25 cellular contexts compared by ENCODE assay signal in the genomic region with DNA sequence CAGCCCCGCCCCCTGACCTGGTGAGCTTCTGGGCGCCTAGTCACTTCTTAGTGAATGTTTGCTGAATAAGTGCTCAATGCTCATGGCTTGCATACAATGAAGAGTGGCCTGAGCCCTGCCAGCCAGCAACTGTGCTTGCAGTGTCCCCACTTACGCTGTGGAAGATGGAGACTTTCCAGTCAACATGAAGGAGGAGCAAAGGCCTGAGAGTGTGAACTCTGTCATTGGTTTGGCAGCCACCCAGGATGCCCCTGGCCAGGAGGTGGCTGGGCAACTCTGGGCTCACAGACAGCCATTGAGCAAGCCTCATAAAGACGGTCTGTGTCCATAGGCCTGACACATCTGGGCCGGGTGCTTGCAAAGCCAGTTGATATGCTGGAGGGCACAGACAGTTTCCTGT.
DNase-seq lines count a peak whose midpoint lies in the region; ATAC-seq and TF ChIP-seq lines count a peak whose summit lies in the region.
"Had no signal": no experiment of that assay in that cellular context is flagged by ENCODE, and none has a peak within 500 bp of the region (broad histone marks: within the 10 kb centered on the region; RNA-seq: fewer than 3 reads in every experiment).

No MANE protein-coding gene starts in this region.

- H3K27ac Mint-ChIP-seq in osteocyte (ENCODE audit: unreplicated experiment) (no peak overlapping the region), T-cell (no peak overlapping the region)
- H3K27ac Mint-ChIP-seq: activated CD8-positive, alpha-beta memory T cell treated with anti-CD3 and anti-CD28 coated beads, Interleukin-2, amount 10 ng/mL, durations not matched to agents 7 days and 5 days; activated naive CD8-positive, alpha-beta T cell treated with anti-CD3 and anti-CD28 coated beads, Interleukin-2, amount 10 ng/mL, durations not matched to agents 7 days and 5 days; CD4-positive, alpha-beta T cell; natural killer cell had no signal

- peaks cover 23% of the 10 kb centered on the region for H3K9me3 Mint-ChIP-seq in osteocyte (ENCODE audit: unreplicated experiment)
- no peaks in the 10 kb centered on the region for H3K9me3 Mint-ChIP-seq in T-cell
- H3K9me3 Mint-ChIP-seq: activated naive CD8-positive, alpha-beta T cell treated with anti-CD3 and anti-CD28 coated beads, Interleukin-2, amount 10 ng/mL, durations not matched to agents 7 days and 5 days; CD4-positive, alpha-beta T cell; natural killer cell had no signal

- no peak overlapping the region for H3K4me2 ChIP-seq in Karpas-422 (ENCODE audit: low read depth, low read length, poor library complexity, severe bottlenecking)

- 84 to 100% methylated on average over 1 to 3 of the region's 5 CpGs for WGBS in gastroesophageal sphincter (ENCODE audit: low coverage in 1 of 2), 2 donors

- CTCF ChIA-PET in T-cell (lab: Charles Lee), result no interaction called here

- H2AFZ ChIP-seq in Karpas-422 (ENCODE audit: low read length), result no peak overlapping the region

- no peaks in the 10 kb centered on the region for H3K4me1 Mint-ChIP-seq in osteocyte (ENCODE audit: unreplicated experiment)
- no peaks in the 10 kb centered on the region for H3K4me1 Mint-ChIP-seq in T-cell
- H3K4me1 Mint-ChIP-seq: activated CD8-positive, alpha-beta memory T cell treated with anti-CD3 and anti-CD28 coated beads, Interleukin-2, amount 10 ng/mL, durations not matched to agents 7 days and 5 days; activated naive CD8-positive, alpha-beta T cell treated with anti-CD3 and anti-CD28 coated beads, Interleukin-2, amount 10 ng/mL, durations not matched to agents 7 days and 5 days; natural killer cell had no signal

- H3K9me3 ChIP-seq in breast epithelium (no peaks in the 10 kb centered on the region), gastroesophageal sphincter (no peaks in the 10 kb centered on the region), Karpas-422 (ENCODE audit: low read length) (no peaks in the 10 kb centered on the region)
- H3K9me3 ChIP-seq: psoas muscle had no signal

- intact Hi-C loops in breast epithelium (cut with DNase I; ENCODE audit: low total_unique reads), result no loop called here

- H3K36me3 Mint-ChIP-seq in osteocyte (ENCODE audit: unreplicated experiment) (no peaks in the 10 kb centered on the region), T-cell (no peaks in the 10 kb centered on the region)
- H3K36me3 Mint-ChIP-seq: activated CD8-positive, alpha-beta memory T cell treated with anti-CD3 and anti-CD28 coated beads, Interleukin-2, amount 10 ng/mL, durations not matched to agents 7 days and 5 days; activated naive CD8-positive, alpha-beta T cell treated with anti-CD3 and anti-CD28 coated beads, Interleukin-2, amount 10 ng/mL, durations not matched to agents 7 days and 5 days; natural killer cell had no signal

- no peaks in the 10 kb centered on the region for H3K27me3 ChIP-seq in breast epithelium
- no peaks in the 10 kb centered on the region for H3K27me3 ChIP-seq in gastroesophageal sphincter
- H3K27me3 ChIP-seq in Karpas-422 (ENCODE audit: low read length), result no peaks in the 10 kb centered on the region
- H3K27me3 ChIP-seq: heart left ventricle, spleen had no signal

- H3K27me3 Mint-ChIP-seq in osteocyte (ENCODE audit: unreplicated experiment) (no peaks in the 10 kb centered on the region), T-cell (peaks cover 0 to 7% of the 10 kb centered on the region in 2 donors)
- H3K27me3 Mint-ChIP-seq: activated CD8-positive, alpha-beta memory T cell treated with anti-CD3 and anti-CD28 coated beads, Interleukin-2, amount 10 ng/mL, durations not matched to agents 7 days and 5 days; activated naive CD8-positive, alpha-beta T cell treated with anti-CD3 and anti-CD28 coated beads, Interleukin-2, amount 10 ng/mL, durations not matched to agents 7 days and 5 days; CD4-positive, alpha-beta T cell had no signal

- H3K9ac ChIP-seq in Karpas-422 (ENCODE audit: low read length), result no peak overlapping the region

- no peaks in the 10 kb centered on the region for H3K36me3 ChIP-seq in breast epithelium
- no peaks in the 10 kb centered on the region for H3K36me3 ChIP-seq in gastroesophageal sphincter
- no peaks in the 10 kb centered on the region for H3K36me3 ChIP-seq in Karpas-422 (ENCODE audit: insufficient read depth, low read length)
- H3K36me3 ChIP-seq: heart left ventricle, spleen had no signal

- no peak overlapping the region for H3K27ac ChIP-seq in breast epithelium
- no peak overlapping the region for H3K27ac ChIP-seq in gastroesophageal sphincter
- H3K27ac ChIP-seq in Karpas-422 (ENCODE audit: low read length), result no peak overlapping the region
- H3K27ac ChIP-seq: heart left ventricle, psoas muscle, spleen had no signal

- H3K79me2 ChIP-seq in Karpas-422 (ENCODE audit: low read length), result no peaks in the 10 kb centered on the region

- H3K4me3 Mint-ChIP-seq in osteocyte (ENCODE audit: unreplicated experiment) (no peak overlapping the region), T-cell (no peak overlapping the region)
- H3K4me3 Mint-ChIP-seq: activated CD8-positive, alpha-beta memory T cell treated with anti-CD3 and anti-CD28 coated beads, Interleukin-2, amount 10 ng/mL, durations not matched to agents 7 days and 5 days; activated naive CD8-positive, alpha-beta T cell treated with anti-CD3 and anti-CD28 coated beads, Interleukin-2, amount 10 ng/mL, durations not matched to agents 7 days and 5 days; CD4-positive, alpha-beta T cell; natural killer cell had no signal

- DNase-seq in EL, result peak; percentile 7
- DNase-seq in breast epithelium (ENCODE audit: low spot score in 2 of 2), result peak; percentile 70 to 72
- DNase-seq in osteocyte (ENCODE audit: extremely low spot score, unreplicated experiment), result peak; percentile 66
- no peak for DNase-seq in Karpas-422
- DNase-seq in GF-D8 (lab: John Stamatoyannopoulos, UW), result no peak
- no peak for DNase-seq in RKO (ENCODE audit: low spot score)
- no peak for DNase-seq in T-cell
- DNase-seq: ACHN; activated CD4-positive, alpha-beta T cell treated with anti-CD3 and anti-CD28 coated beads for 4 hours; activated CD8-positive, alpha-beta memory T cell treated with anti-CD3 and anti-CD28 coated beads, Interleukin-2, amount 10 ng/mL, durations not matched to agents 7 days and 5 days; activated naive CD8-positive, alpha-beta T cell treated with anti-CD3 and anti-CD28 coated beads, Interleukin-2, amount 10 ng/mL, durations not matched to agents 7 days and 5 days; CD4-positive, alpha-beta T cell; dermis blood vessel endothelial cell; DMS53; heart left ventricle; Kasumi-1; mesenchymal stem cell; natural killer cell; NCI-H1092 treated with DMSO at 0.1 percent for 48 hours; NCI-H2081 treated with DMSO at 0.1 percent for 48 hours; NCI-H510A; psoas muscle; spleen; stimulated activated CD4-positive, alpha-beta T cell treated with anti-CD3 and anti-CD28 coated beads, Interleukin-4, amount 100 ng/mL, for 4 hours had no signal

- H4K20me1 ChIP-seq in Karpas-422 (ENCODE audit: insufficient read depth, low read depth, low read length), result no peaks in the 10 kb centered on the region

- POLR2A ChIA-PET in T-cell (lab: Charles Lee), result no interaction called here

- H3K4me1 ChIP-seq in breast epithelium, result no peaks in the 10 kb centered on the region
- no peaks in the 10 kb centered on the region for H3K4me1 ChIP-seq in gastroesophageal sphincter
- no peaks in the 10 kb centered on the region for H3K4me1 ChIP-seq in Karpas-422 (ENCODE audit: low read length)
- H3K4me1 ChIP-seq: heart left ventricle, psoas muscle, spleen had no signal

- H3K9me2 ChIP-seq in Karpas-422 (replicated peaks; ENCODE audit: insufficient read depth, low read length), result no peaks in the 10 kb centered on the region

- H3K4me3 ChIP-seq in breast epithelium (no peak overlapping the region), gastroesophageal sphincter (no peak overlapping the region), Karpas-422 (ENCODE audit: low read length) (no peak overlapping the region)
- H3K4me3 ChIP-seq: heart left ventricle, psoas muscle, spleen had no signal

- TF ChIP-seq CTCF in breast epithelium (IDR thresholded peaks at IDR 0.05) (no peak), gastroesophageal sphincter (IDR thresholded peaks at IDR 0.05) (no peak), osteocyte (IDR thresholded peaks at IDR 0.05) (no peak)

- TF ChIP-seq POLR2A in breast epithelium (IDR thresholded peaks at IDR 0.05), result no peak
- no peak for TF ChIP-seq POLR2A in gastroesophageal sphincter (IDR thresholded peaks at IDR 0.05)

- no peak for TF ChIP-seq EP300 in gastroesophageal sphincter (IDR thresholded peaks at IDR 0.05)

- ATAC-seq in gastroesophageal sphincter (peak; percentile 22), T-cell (replicated peaks in 1 of 4) (no peak)
- ATAC-seq: activated CD8-positive, alpha-beta memory T cell treated with anti-CD3 and anti-CD28 coated beads, Interleukin-2, amount 10 ng/mL, durations not matched to agents 7 days and 5 days; heart left ventricle; natural killer cell; psoas muscle had no signal

Comparison
In these comparisons a context has a peak if more than half of its experiments do, and no peak if none do; other contexts are left out.
1. DNase-seq: peak in EL (single experiment), breast epithelium (2 of 2) and osteocyte (single experiment); none in Karpas-422 (single experiment), GF-D8 (single experiment), RKO (single experiment) and T-cell (0 of 34).